ENCODE assay signal across 1 cellular context in the genomic region with DNA sequence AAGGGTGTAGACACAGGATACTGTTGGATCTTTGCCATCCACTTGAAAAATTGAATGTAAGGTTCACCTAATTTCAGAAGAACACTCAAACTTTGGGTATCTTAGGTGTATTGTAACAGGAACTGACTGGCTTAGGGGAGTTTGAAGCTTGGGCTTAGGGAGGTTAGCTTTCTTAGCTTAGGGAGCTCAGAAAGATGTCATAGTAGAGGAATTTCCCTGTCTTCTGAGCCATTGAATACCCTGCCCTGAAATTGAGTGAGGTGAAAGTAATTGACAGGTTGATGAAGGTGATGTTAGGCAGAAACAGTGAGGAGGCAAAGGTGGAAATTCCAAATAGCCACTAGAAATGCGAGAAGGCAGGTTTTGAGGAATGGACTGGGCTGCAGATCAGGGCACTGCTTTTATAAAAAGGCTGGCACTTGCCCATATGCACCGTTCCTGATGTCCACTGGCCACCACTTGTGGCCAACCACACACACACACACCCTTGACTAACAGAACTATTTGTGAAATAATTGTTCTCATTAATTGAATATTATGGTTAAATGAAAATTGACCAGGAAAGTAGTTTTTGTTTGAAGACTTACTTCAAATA.
TF ChIP-seq lines count a peak whose summit lies in the region.

No MANE protein-coding gene starts in this region.

TF ChIP-seq in GM23338, 12 proteins besides CTCF, POLR2A, EP300 and RAD21 (continued from another document):
- TF ChIP-seq POLR2AphosphoS5 (IDR thresholded peaks at IDR 0.05; ENCODE audit: low read depth) (no peak), EZH2phosphoT487 (IDR thresholded peaks at IDR 0.05; ENCODE audit: unreplicated experiment) (no peak), NANOG (IDR thresholded peaks at IDR 0.05; ENCODE audit: borderline replicate concordance) (no peak), EZH2 (IDR thresholded peaks at IDR 0.05; ENCODE audit: low read depth, unreplicated experiment) (no peak), ZNF331 (CRISPR knock-in tag; IDR thresholded peaks at IDR 0.05; ENCODE audit: low read depth) (no peak), ZNF114 (CRISPR knock-in tag; IDR thresholded peaks at IDR 0.05) (no peak)
- TF ChIP-seq, protein P1, sequence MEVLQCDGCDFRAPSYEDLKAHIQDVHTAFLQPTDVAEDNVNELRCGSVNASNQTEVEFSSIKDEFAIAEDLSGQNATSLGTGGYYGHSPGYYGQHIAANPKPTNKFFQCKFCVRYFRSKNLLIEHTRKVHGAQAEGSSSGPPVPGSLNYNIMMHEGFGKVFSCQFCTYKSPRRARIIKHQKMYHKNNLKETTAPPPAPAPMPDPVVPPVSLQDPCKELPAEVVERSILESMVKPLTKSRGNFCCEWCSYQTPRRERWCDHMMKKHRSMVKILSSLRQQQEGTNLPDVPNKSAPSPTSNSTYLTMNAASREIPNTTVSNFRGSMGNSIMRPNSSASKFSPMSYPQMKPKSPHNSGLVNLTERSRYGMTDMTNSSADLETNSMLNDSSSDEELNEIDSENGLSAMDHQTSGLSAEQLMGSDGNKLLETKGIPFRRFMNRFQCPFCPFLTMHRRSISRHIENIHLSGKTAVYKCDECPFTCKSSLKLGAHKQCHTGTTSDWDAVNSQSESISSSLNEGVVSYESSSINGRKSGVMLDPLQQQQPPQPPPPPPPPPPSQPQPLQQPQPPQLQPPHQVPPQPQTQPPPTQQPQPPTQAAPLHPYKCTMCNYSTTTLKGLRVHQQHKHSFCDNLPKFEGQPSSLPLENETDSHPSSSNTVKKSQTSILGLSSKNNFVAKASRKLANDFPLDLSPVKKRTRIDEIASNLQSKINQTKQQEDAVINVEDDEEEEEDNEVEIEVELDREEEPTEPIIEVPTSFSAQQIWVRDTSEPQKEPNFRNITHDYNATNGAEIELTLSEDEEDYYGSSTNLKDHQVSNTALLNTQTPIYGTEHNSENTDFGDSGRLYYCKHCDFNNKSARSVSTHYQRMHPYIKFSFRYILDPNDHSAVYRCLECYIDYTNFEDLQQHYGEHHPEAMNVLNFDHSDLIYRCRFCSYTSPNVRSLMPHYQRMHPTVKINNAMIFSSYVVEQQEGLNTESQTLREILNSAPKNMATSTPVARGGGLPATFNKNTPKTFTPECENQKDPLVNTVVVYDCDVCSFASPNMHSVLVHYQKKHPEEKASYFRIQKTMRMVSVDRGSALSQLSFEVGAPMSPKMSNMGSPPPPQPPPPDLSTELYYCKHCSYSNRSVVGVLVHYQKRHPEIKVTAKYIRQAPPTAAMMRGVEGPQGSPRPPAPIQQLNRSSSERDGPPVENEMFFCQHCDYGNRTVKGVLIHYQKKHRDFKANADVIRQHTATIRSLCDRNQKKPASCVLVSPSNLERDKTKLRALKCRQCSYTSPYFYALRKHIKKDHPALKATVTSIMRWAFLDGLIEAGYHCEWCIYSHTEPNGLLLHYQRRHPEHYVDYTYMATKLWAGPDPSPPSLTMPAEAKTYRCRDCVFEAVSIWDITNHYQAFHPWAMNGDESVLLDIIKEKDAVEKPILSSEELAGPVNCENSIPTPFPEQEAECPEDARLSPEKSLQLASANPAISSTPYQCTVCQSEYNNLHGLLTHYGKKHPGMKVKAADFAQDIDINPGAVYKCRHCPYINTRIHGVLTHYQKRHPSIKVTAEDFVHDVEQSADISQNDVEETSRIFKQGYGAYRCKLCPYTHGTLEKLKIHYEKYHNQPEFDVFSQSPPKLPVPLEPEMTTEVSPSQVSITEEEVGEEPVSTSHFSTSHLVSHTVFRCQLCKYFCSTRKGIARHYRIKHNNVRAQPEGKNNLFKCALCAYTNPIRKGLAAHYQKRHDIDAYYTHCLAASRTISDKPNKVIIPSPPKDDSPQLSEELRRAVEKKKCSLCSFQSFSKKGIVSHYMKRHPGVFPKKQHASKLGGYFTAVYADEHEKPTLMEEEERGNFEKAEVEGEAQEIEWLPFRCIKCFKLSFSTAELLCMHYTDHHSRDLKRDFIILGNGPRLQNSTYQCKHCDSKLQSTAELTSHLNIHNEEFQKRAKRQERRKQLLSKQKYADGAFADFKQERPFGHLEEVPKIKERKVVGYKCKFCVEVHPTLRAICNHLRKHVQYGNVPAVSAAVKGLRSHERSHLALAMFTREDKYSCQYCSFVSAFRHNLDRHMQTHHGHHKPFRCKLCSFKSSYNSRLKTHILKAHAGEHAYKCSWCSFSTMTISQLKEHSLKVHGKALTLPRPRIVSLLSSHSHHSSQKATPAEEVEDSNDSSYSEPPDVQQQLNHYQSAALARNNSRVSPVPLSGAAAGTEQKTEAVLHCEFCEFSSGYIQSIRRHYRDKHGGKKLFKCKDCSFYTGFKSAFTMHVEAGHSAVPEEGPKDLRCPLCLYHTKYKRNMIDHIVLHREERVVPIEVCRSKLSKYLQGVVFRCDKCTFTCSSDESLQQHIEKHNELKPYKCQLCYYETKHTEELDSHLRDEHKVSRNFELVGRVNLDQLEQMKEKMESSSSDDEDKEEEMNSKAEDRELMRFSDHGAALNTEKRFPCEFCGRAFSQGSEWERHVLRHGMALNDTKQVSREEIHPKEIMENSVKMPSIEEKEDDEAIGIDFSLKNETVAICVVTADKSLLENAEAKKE (CRISPR knock-in tag; IDR thresholded peaks at IDR 0.05), result no peak
